30 cellular contexts compared by ENCODE assay signal in genomic region chr16:89985219-89985618, GRCh38.
"Had no signal": no experiment of that assay in that cellular context is flagged by ENCODE, and none has a peak within 500 bp of the region (broad histone marks: within the 10 kb centered on the region; RNA-seq: fewer than 3 reads in every experiment).

No MANE protein-coding gene starts in this region.

- H3K27ac ChIP-seq: body of pancreas, esophagus muscularis mucosa, foreskin keratinocyte, gastroesophageal sphincter had no signal

- H3K27me3 ChIP-seq: body of pancreas, esophagus muscularis mucosa, foreskin keratinocyte, gastroesophageal sphincter had no signal

- ATAC-seq: activated CD8-positive, alpha-beta T cell treated with anti-CD3 and anti-CD28 coated beads for 36 hours; activated T-cell treated with anti-CD3 and anti-CD28 coated beads, Interleukin-2, amount 50 U/mL, for 4 hours; activated T-helper 17 cell treated with anti-CD3 and anti-CD28 coated beads, Interleukin-2, amount 50 U/mL, for 72 hours; body of pancreas; effector memory CD8-positive, alpha-beta T cell; foreskin keratinocyte; gastroesophageal sphincter; T-helper 17 cell had no signal

- H3K4me3 ChIP-seq: body of pancreas, esophagus muscularis mucosa, gastroesophageal sphincter had no signal

- H3K9me3 ChIP-seq: body of pancreas, esophagus muscularis mucosa, gastroesophageal sphincter had no signal

- H3K27ac Mint-ChIP-seq: activated CD8-positive, alpha-beta T cell treated with anti-CD3 and anti-CD28 coated beads for 36 hours; activated naive CD8-positive, alpha-beta T cell; activated T-helper 17 cell treated with anti-CD3 and anti-CD28 coated beads, Interleukin-2, amount 50 U/mL, for 72 hours; effector memory CD8-positive, alpha-beta T cell; T-helper 17 cell; T-helper 2 cell treated with Interferon-gamma antibody and Interleukin-4, amounts not matched to agents 5 μg/mL and 100 μg/mL, for 36 hours had no signal

- DNase-seq: activated CD4-positive, alpha-beta T cell treated with anti-CD3 and anti-CD28 coated beads for 4 hours; activated CD4-positive, alpha-beta T cell treated with anti-CD3 and anti-CD28 coated beads, Interleukin-2, amount 50 U/mL, for 1 hour; activated CD4-positive, alpha-beta T cell treated with anti-CD3 and anti-CD28 coated beads, Interleukin-2, amount 50 U/mL, for 48 hours; activated CD4-positive, CD25-positive, alpha-beta regulatory T cell; activated CD4-positive, CD25-positive, alpha-beta regulatory T cell treated with anti-CD3 and anti-CD28 coated beads, Interleukin-2, amount 50 U/mL, for 72 hours; activated CD8-positive, alpha-beta memory T cell treated with anti-CD3 and anti-CD28 coated beads for 24 hours; activated CD8-positive, alpha-beta T cell treated with anti-CD3 and anti-CD28 coated beads for 36 hours; activated effector memory CD4-positive, alpha-beta T cell treated with Interleukin-2 at 50 U/mL for 16 hours; activated gamma-delta T cell treated with Interleukin-2 at 50 U/mL for 16 hours; activated naive CD4-positive, alpha-beta T cell treated with anti-CD3 and anti-CD28 coated beads, Interleukin-2, amount 50 U/mL, for 16 hours; activated naive CD4-positive, alpha-beta T cell treated with Interleukin-2 at 50 U/mL for 16 hours; activated T-cell treated with anti-CD3 and anti-CD28 coated beads, Interleukin-2, amount 50 U/mL, for 4 hours; amniotic stem cell; aorta; body of pancreas; caudate nucleus; cortex of kidney; dermis blood vessel endothelial cell; effector CD4-positive, alpha-beta T cell; effector memory CD8-positive, alpha-beta T cell; erythroblast; foreskin keratinocyte; T-helper 1 cell; T-helper 17 cell; T1000 had no signal

- H3K9me3 Mint-ChIP-seq: activated CD8-positive, alpha-beta T cell treated with anti-CD3 and anti-CD28 coated beads for 36 hours; activated T-cell treated with anti-CD3 and anti-CD28 coated beads, Interleukin-2, amount 50 U/mL, for 4 hours; activated T-helper 17 cell treated with anti-CD3 and anti-CD28 coated beads, Interleukin-2, amount 50 U/mL, for 72 hours; effector memory CD8-positive, alpha-beta T cell; T-helper 2 cell treated with Interferon-gamma antibody and Interleukin-4, amounts not matched to agents 5 μg/mL and 100 μg/mL, for 36 hours had no signal

- H3K4me3 Mint-ChIP-seq: activated CD8-positive, alpha-beta T cell treated with anti-CD3 and anti-CD28 coated beads for 36 hours; activated naive CD8-positive, alpha-beta T cell; activated T-cell treated with anti-CD3 and anti-CD28 coated beads, Interleukin-2, amount 50 U/mL, for 4 hours; activated T-helper 17 cell treated with anti-CD3 and anti-CD28 coated beads, Interleukin-2, amount 50 U/mL, for 72 hours; effector memory CD8-positive, alpha-beta T cell; T-helper 17 cell; T-helper 2 cell treated with Interferon-gamma antibody and Interleukin-4, amounts not matched to agents 5 μg/mL and 100 μg/mL, for 36 hours had no signal

- H3K4me1 ChIP-seq: body of pancreas, esophagus muscularis mucosa, foreskin keratinocyte, gastroesophageal sphincter had no signal
